In the genomic region with DNA sequence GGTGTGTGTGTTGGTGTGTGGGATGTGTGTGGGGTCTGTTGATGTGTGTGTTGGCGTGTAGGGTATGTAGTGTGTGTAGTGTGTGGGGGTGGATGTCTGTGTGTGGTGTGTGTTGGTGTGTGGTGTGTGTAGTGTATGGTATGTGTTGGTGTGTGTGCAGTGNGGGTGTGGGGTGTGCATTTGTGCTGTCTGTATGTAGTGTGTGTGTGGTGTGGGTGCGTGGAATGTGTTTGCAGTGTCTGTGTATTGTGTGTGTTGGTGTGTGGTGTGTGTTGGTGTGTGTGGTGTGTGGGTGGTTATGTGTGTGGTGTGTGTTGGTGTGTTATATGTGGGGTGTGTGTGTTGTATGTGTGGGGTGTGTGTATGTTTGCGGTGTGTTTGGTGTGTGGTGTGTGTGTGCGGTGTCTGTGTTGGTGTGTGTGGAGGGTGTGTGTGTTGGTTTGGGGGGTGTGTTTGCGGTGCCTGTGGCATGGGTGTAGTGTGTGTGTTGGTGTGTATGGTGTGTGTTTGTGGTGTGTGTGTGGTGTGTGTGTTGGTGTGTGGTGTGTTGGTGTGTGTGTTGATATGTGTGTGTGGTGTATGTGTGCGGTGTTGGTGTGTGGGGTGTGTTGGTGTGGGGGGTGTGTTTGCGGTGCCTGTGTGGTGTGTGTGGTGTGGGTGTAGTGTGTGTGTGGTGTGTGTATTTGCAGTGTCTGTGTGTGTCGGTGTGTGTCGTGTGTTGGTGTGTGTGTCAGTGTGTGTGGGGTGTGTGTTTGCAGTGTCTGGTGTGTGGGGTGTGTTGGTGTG, we compare ENCODE assay signal across 29 cellular contexts. TPM values are rescaled to one million over a fixed set of nuclear protein-coding genes. Genes with fewer than 3 reads are reported as not detected.
A peak's percentile ranks its signal among the peaks of the same experiment; 100 is the strongest.
DNase-seq lines count a peak whose midpoint lies in the region; ATAC-seq and TF ChIP-seq lines count a peak whose summit lies in the region.
"Had no signal": no experiment of that assay in that cellular context is flagged by ENCODE, and none has a peak within 500 bp of the region (broad histone marks: within the 10 kb centered on the region; RNA-seq: fewer than 3 reads in every experiment).

No MANE protein-coding gene starts in this region.

- H3K36me3 Mint-ChIP-seq in glutamatergic neuron (ENCODE audit: unreplicated experiment) = no peaks in the 10 kb centered on the region

- H3K36me3 ChIP-seq in BLaER1 treated with 17β-estradiol and CSF1 and Interleukin-3, amounts not matched to agents 10 nM and 100 nM = peaks cover 0 to 44% (median 33%) of the 10 kb centered on the region in 11 experiments; a peak in 16 of 22 replicates
- H3K36me3 ChIP-seq in gastroesophageal sphincter (no peaks in the 10 kb centered on the region), skeletal muscle tissue (ENCODE audit: control insufficient read depth in 3 of 3, insufficient read depth in 3 of 3, low read length in 3 of 3) (no peaks in the 10 kb centered on the region)
- H3K36me3 ChIP-seq: neural progenitor cell, vagina had no signal

- H3K9me3 ChIP-seq in BLaER1 treated with 17β-estradiol and CSF1 and Interleukin-3, amounts not matched to agents 10 nM and 100 nM (replicated peaks in 1 of 11) = no peaks in the 10 kb centered on the region; a peak in 1 of 22 replicates
- H3K9me3 ChIP-seq in gastroesophageal sphincter (no peaks in the 10 kb centered on the region), skeletal muscle tissue (ENCODE audit: control insufficient read depth in 3 of 3, low read length in 3 of 3) (no peaks in the 10 kb centered on the region)
- H3K9me3 ChIP-seq: vagina had no signal

- H3K4me1 Mint-ChIP-seq in glutamatergic neuron (ENCODE audit: low read depth, unreplicated experiment) = peaks cover 28% of the 10 kb centered on the region

- H4K20me1 ChIP-seq in BLaER1 treated with 17β-estradiol and CSF1 and Interleukin-3, amounts not matched to agents 10 nM and 100 nM = peaks cover 63 to 100% (median 100%) of the 10 kb centered on the region in 11 experiments

- no peak overlapping the region for H3K4me3 Mint-ChIP-seq in glutamatergic neuron (ENCODE audit: unreplicated experiment)
- H3K4me3 Mint-ChIP-seq: activated CD4-positive, alpha-beta T cell treated with anti-CD3 and anti-CD28 coated beads for 36 hours; activated T-cell treated with anti-CD3 and anti-CD28 coated beads, Interleukin-2, amount 50 U/mL, for 4 hours; CD4-positive, alpha-beta memory T cell; HFFc6; neural progenitor cell; stimulated activated naive CD8-positive, alpha-beta T cell treated with anti-CD3 and anti-CD28 coated beads, Interleukin-15, amount 100 ng/mL, for 72 hours had no signal

- CTCF ChIA-PET in RWPE1 (lab: Yijun Ruan, JAX) = no interaction called here

- 88 to 90% methylated on average over 1 to 9 of the region's 9 CpGs for WGBS in gastroesophageal sphincter (ENCODE audit: low coverage in 1 of 2), 2 donors

- no peak for ATAC-seq in gastroesophageal sphincter
- ATAC-seq in HG03196 (IDR thresholded peaks at IDR 0.05; ENCODE audit: unreplicated experiment) = no peak
- ATAC-seq: activated CD4-positive, alpha-beta T cell treated with anti-CD3 and anti-CD28 coated beads for 36 hours; activated T-cell treated with anti-CD3 and anti-CD28 coated beads, Interleukin-2, amount 50 U/mL, for 4 hours; left ventricle myocardium superior; stimulated activated naive CD8-positive, alpha-beta T cell treated with anti-CD3 and anti-CD28 coated beads, Interleukin-15, amount 100 ng/mL, for 72 hours had no signal

- H3K9me3 Mint-ChIP-seq in glutamatergic neuron (ENCODE audit: unreplicated experiment) = peaks cover 12% of the 10 kb centered on the region
- H3K9me3 Mint-ChIP-seq: activated T-cell treated with anti-CD3 and anti-CD28 coated beads, Interleukin-2, amount 50 U/mL, for 4 hours; CD4-positive, alpha-beta memory T cell; HFFc6; neural progenitor cell; stimulated activated naive CD8-positive, alpha-beta T cell treated with anti-CD3 and anti-CD28 coated beads, Interleukin-15, amount 100 ng/mL, for 72 hours had no signal

- H3K27me3 Mint-ChIP-seq in glutamatergic neuron (ENCODE audit: unreplicated experiment) = peaks cover 10% of the 10 kb centered on the region
- H3K27me3 Mint-ChIP-seq: activated CD4-positive, alpha-beta T cell treated with anti-CD3 and anti-CD28 coated beads for 36 hours; CD4-positive, alpha-beta memory T cell; stimulated activated naive CD8-positive, alpha-beta T cell treated with anti-CD3 and anti-CD28 coated beads, Interleukin-15, amount 100 ng/mL, for 72 hours had no signal

- no peak for TF ChIP-seq EP300 in gastroesophageal sphincter (IDR thresholded peaks at IDR 0.05)

- H3K27ac ChIP-seq in BLaER1 treated with 17β-estradiol and CSF1 and Interleukin-3, amounts not matched to agents 10 nM and 100 nM = peak overlapping the region in 9 of 11 experiments; percentile 6 to 97 (median 39); a peak in 17 of 22 replicates
- H3K27ac ChIP-seq in RWPE1 = peak overlapping the region; percentile 99
- peak overlapping the region in 3 of 4 donors; percentile 19 to 71 (median 64) for H3K27ac ChIP-seq in gastroesophageal sphincter
- peak overlapping the region; percentile 80 for H3K27ac ChIP-seq in skeletal muscle tissue (ENCODE audit: low read depth, low read length)
- H3K27ac ChIP-seq: neural progenitor cell, vagina had no signal

- H3K27ac Mint-ChIP-seq in glutamatergic neuron (ENCODE audit: unreplicated experiment) = no peak overlapping the region
- H3K27ac Mint-ChIP-seq: activated CD4-positive, alpha-beta T cell treated with anti-CD3 and anti-CD28 coated beads for 36 hours; CD4-positive, alpha-beta memory T cell; HFFc6; neural progenitor cell; stimulated activated naive CD8-positive, alpha-beta T cell treated with anti-CD3 and anti-CD28 coated beads, Interleukin-15, amount 100 ng/mL, for 72 hours had no signal

- TF ChIP-seq CTCF in RWPE1 (conservative IDR thresholded peaks at IDR 0.05; ENCODE audit: low read depth) (no peak), gastroesophageal sphincter (IDR thresholded peaks at IDR 0.05) (no peak), glutamatergic neuron (IDR thresholded peaks at IDR 0.05; ENCODE audit: partially characterized antibody, unreplicated experiment) (no peak)

- TF ChIP-seq POLR2A in gastroesophageal sphincter (IDR thresholded peaks at IDR 0.05) = no peak

- POLR2A ChIA-PET in RWPE1 (lab: Yijun Ruan, JAX; ENCODE audit: low non-redundant PET) = no interaction called here

- H3K4me3 ChIP-seq in BLaER1 treated with 17β-estradiol and CSF1 and Interleukin-3, amounts not matched to agents 10 nM and 100 nM = no peak overlapping the region
- no peak overlapping the region for H3K4me3 ChIP-seq in gastroesophageal sphincter
- H3K4me3 ChIP-seq in skeletal muscle tissue (ENCODE audit: low read length in 3 of 3) = peak overlapping the region in 2 of 3 donors; percentile 35 to 39
- H3K4me3 ChIP-seq: neural progenitor cell, vagina had no signal

- H3K4me1 ChIP-seq in BLaER1 treated with 17β-estradiol and CSF1 and Interleukin-3, amounts not matched to agents 10 nM and 100 nM = peaks cover 88 to 97% (median 93%) of the 10 kb centered on the region in 10 experiments
- peaks cover 7 to 100% (median 60%) of the 10 kb centered on the region in 3 donors for H3K4me1 ChIP-seq in gastroesophageal sphincter
- peaks cover 89 to 94% (median 90%) of the 10 kb centered on the region in 3 donors for H3K4me1 ChIP-seq in skeletal muscle tissue (ENCODE audit: control insufficient read depth in 3 of 3, insufficient read depth in 3 of 3, low read length in 3 of 3)

- H3K9ac ChIP-seq in BLaER1 treated with 17β-estradiol and CSF1 and Interleukin-3, amounts not matched to agents 10 nM and 100 nM = no peak overlapping the region
- peak overlapping the region in 2 of 3 donors; percentile 35 to 44 for H3K9ac ChIP-seq in skeletal muscle tissue (ENCODE audit: low read depth in 1 of 3, low read length in 3 of 3)
- H3K9ac ChIP-seq: neural progenitor cell had no signal

- H3K4me2 ChIP-seq in BLaER1 treated with 17β-estradiol and CSF1 and Interleukin-3, amounts not matched to agents 10 nM and 100 nM = peak overlapping the region in 8 of 11 experiments; percentile 14 to 99 (median 32); a peak in 10 of 22 replicates
- H3K4me2 ChIP-seq: neural progenitor cell had no signal

- no peaks in the 10 kb centered on the region for H3K27me3 ChIP-seq in BLaER1 treated with 17β-estradiol and CSF1 and Interleukin-3, amounts not matched to agents 10 nM and 100 nM
- H3K27me3 ChIP-seq in gastroesophageal sphincter (no peaks in the 10 kb centered on the region), skeletal muscle tissue (ENCODE audit: control insufficient read depth in 3 of 3, insufficient read depth in 3 of 3, low read length in 3 of 3) (no peaks in the 10 kb centered on the region)
- H3K27me3 ChIP-seq: neural progenitor cell, vagina had no signal

- DNase-seq in RWPE1 (ENCODE audit: low spot score) = no peak
- no peak for DNase-seq in glutamatergic neuron
- no peak for DNase-seq in NCI-H146 (lab: John Stamatoyannopoulos, UW)
- DNase-seq in NCI-H526 treated with DMSO at 0.1 percent for 48 hours (lab: John Stamatoyannopoulos, UW) = no peak
- DNase-seq: activated CD4-positive, alpha-beta T cell treated with anti-CD3 and anti-CD28 coated beads for 36 hours; activated naive CD4-positive, alpha-beta T cell; activated T-cell treated with anti-CD3 and anti-CD28 coated beads, Interleukin-2, amount 50 U/mL, for 4 hours; caudate nucleus; CD4-positive, alpha-beta memory T cell; DMS53; foreskin fibroblast; GDM1; HFFc6; hypothalamus; left ventricle myocardium superior; NCI-H1092; NCI-H2029 treated with DMSO at 0.1 percent for 48 hours; NCI-H226; NCI-H82; stimulated activated CD4-positive, alpha-beta T cell treated with anti-CD3 and anti-CD28 coated beads, Interleukin-12 subunit alpha, Interleukin-12 subunit beta, amount 100 ng/mL, for 4 hours; stimulated activated CD4-positive, alpha-beta T cell treated with anti-CD3 and anti-CD28 coated beads, Interleukin-4, amount 100 ng/mL, for 4 hours; stimulated activated naive CD8-positive, alpha-beta T cell treated with anti-CD3 and anti-CD28 coated beads, Interleukin-15, amount 100 ng/mL, for 72 hours; T-helper 1 cell had no signal

RNA-seq across cellular contexts. Expression of a gene that starts 14.7 kb away (rescaled TPM):
- total RNA-seq in gastroesophageal sphincter (10 to 100 TPM; 28.8 to 87.4 (median 54.9) TPM), skeletal muscle tissue (10.4 TPM), glutamatergic neuron (ENCODE audit: unreplicated experiment) (120 TPM)

Comparison
In these comparisons a context has a peak if more than half of its experiments do, and no peak if none do; other contexts are left out.
1. H3K27ac ChIP-seq: peak in every context shown above with its lines; median percentile 99 in RWPE1; 80 in skeletal muscle tissue; 64 in gastroesophageal sphincter; 39 in BLaER1 treated with 17β-estradiol and CSF1 and Interleukin-3, amounts not matched to agents 10 nM and 100 nM.
2. H3K4me3 ChIP-seq: peak in skeletal muscle tissue (2 of 3); none in BLaER1 treated with 17β-estradiol and CSF1 and Interleukin-3, amounts not matched to agents 10 nM and 100 nM (0 of 10) and gastroesophageal sphincter (0 of 2).
3. H3K9ac ChIP-seq: peak in skeletal muscle tissue (2 of 3); none in BLaER1 treated with 17β-estradiol and CSF1 and Interleukin-3, amounts not matched to agents 10 nM and 100 nM (0 of 11).